ENCODE assay signal across 8 cellular contexts in the genomic region with DNA sequence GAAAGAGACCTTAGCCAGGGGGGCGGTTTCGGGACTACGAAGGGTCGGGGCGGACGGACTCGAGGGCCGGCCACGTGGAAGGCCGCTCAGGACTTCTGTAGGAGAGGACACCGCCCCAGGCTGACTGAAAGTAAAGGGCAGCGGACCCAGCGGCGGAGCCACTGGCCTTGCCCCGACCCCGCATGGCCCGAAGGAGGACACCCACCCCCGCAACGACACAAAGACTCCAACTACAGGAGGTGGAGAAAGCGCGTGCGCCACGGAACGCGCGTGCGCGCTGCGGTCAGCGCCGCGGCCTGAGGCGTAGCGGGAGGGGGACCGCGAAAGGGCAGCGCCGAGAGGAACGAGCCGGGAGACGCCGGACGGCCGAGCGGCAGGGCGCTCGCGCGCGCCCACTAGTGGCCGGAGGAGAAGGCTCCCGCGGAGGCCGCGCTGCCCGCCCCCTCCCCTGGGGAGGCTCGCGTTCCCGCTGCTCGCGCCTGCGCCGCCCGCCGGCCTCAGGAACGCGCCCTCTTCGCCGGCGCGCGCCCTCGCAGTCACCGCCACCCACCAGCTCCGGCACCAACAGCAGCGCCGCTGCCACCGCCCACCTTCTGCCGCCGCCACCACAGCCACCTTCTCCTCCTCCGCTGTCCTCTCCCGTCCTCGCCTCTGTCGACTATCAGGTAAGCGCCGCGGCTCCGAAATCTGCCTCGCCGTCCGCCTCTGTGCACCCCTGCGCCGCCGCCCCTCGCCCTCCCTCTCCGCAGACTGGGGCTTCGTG. TPM values are rescaled to one million over a fixed set of nuclear protein-coding genes. Genes with fewer than 3 reads are reported as not detected.
DNase-seq lines count a peak whose midpoint lies in the region; ATAC-seq and TF ChIP-seq lines count a peak whose summit lies in the region.

Gene MAPT (plus strand): TSS at position 533 of the 763 bp plus-strand sequence. CDS start 67,784 bp downstream, outside the sequence.

- H3K27me3 ChIP-seq in CD4-positive, CD25-positive, alpha-beta regulatory T cell (ENCODE audit: control insufficient read depth, insufficient read depth, low read length) = peaks cover 21% of the 10 kb centered on the region
- H3K27me3 ChIP-seq in MM.1S (replicated peaks; ENCODE audit: insufficient read depth, low read length) (peaks cover 31% of the 10 kb centered on the region), gastroesophageal sphincter (peaks cover 44% of the 10 kb centered on the region), neuron (ENCODE audit: insufficient read depth, low read length) (peaks cover 40% of the 10 kb centered on the region), stomach (peaks cover 10 to 57% (median 50%) of the 10 kb centered on the region in 3 donors)

- no peaks in the 10 kb centered on the region for H3K79me2 ChIP-seq in MM.1S (ENCODE audit: low read length)

- DNase-seq in CD4-positive, CD25-positive, alpha-beta regulatory T cell = peak; percentile 60 to 76 (median 75)
- DNase-seq in MM.1S = peak; percentile 92
- DNase-seq in SK-MEL-5 (ENCODE audit: low read depth, low spot score) = peak; percentile 89
- peak; percentile 79 for DNase-seq in activated naive CD4-positive, alpha-beta T cell treated with anti-CD3 and anti-CD28 coated beads, Interleukin-2, amount 10 ng/mL, durations not matched to agents 7 days and 5 days
- peak; percentile 90 for DNase-seq in stomach

- TF ChIP-seq EP300 in gastroesophageal sphincter (IDR thresholded peaks at IDR 0.05) = no peak
- no peak for TF ChIP-seq EP300 in stomach (IDR thresholded peaks at IDR 0.05)

- TF ChIP-seq CTCF in MM.1S (IDR thresholded peaks at IDR 0.05; ENCODE audit: low read length) = peak; percentile 76
- TF ChIP-seq CTCF in gastroesophageal sphincter (IDR thresholded peaks at IDR 0.05) = peak in 3 of 4 experiments; percentile 93 to 99 (median 96)
- TF ChIP-seq CTCF in stomach (IDR thresholded peaks at IDR 0.05) = peak in 4 of 7 experiments; percentile 19 to 97 (median 96)

- intact Hi-C loops in stomach (cut with DNase I; ENCODE audit: low total_unique reads) = no loop called here

- H2AFZ ChIP-seq in MM.1S (ENCODE audit: low read length) = peak within 1 kb of the TSS; percentile 88
- peak within 1 kb of the TSS; percentile 99 for H2AFZ ChIP-seq in neuron (ENCODE audit: low read depth, low read length)

- in situ Hi-C loops in SK-MEL-5 (cut with HindIII; ENCODE audit: low pct_unique_long_range_greater_than_20kb, low sequenced_read_pairs) = no loop called here

- peaks cover 0 to 31% (median 2%) of the 10 kb centered on the region in 4 donors for H3K4me1 Mint-ChIP-seq in CD4-positive, CD25-positive, alpha-beta regulatory T cell
- peaks cover 13% of the 10 kb centered on the region for H3K4me1 Mint-ChIP-seq in activated naive CD4-positive, alpha-beta T cell treated with anti-CD3 and anti-CD28 coated beads, Interleukin-2, amount 10 ng/mL, durations not matched to agents 7 days and 5 days

- TF ChIP-seq POLR2A in gastroesophageal sphincter (IDR thresholded peaks at IDR 0.05) (no peak), stomach (IDR thresholded peaks at IDR 0.05) (no peak)

- H3F3A ChIP-seq in MM.1S (ENCODE audit: insufficient read depth, low read length) = no peaks in the 10 kb centered on the region

- peak within 1 kb of the TSS in 2 of 3 donors; percentile 68 to 74 for H3K27ac Mint-ChIP-seq in CD4-positive, CD25-positive, alpha-beta regulatory T cell
- peak within 1 kb of the TSS; percentile 19 for H3K27ac Mint-ChIP-seq in activated naive CD4-positive, alpha-beta T cell treated with anti-CD3 and anti-CD28 coated beads, Interleukin-2, amount 10 ng/mL, durations not matched to agents 7 days and 5 days

- WGBS in gastroesophageal sphincter (ENCODE audit: low coverage in 1 of 2), 2 donors = 2 to 8% methylated on average over 11 to 12 of the region's 97 CpGs
- WGBS in stomach, 5 donors = 1 to 4% (median 2%) methylated on average over 39 to 97 of the region's 97 CpGs

- peak within 1 kb of the TSS; percentile 54 for H3K4me3 ChIP-seq in CD4-positive, CD25-positive, alpha-beta regulatory T cell (ENCODE audit: low read depth, low read length)
- H3K4me3 ChIP-seq in MM.1S (ENCODE audit: low read length) (peak within 1 kb of the TSS; percentile 75), gastroesophageal sphincter (peak within 1 kb of the TSS; percentile 66 to 85), neuron (ENCODE audit: low read length) (peak within 1 kb of the TSS; percentile 66), stomach (peak within 1 kb of the TSS; percentile 57 to 98 (median 80))

- CTCF ChIA-PET in activated naive CD4-positive, alpha-beta T cell treated with anti-CD3 and anti-CD28 coated beads, Interleukin-2, amount 10 ng/mL, durations not matched to agents 7 days and 5 days (lab: Charles Lee) = interaction anchor here (0.6 to 1.4 kb wide), 4 partner anchors 12 to 55 kb away, joined by 3 to 5 read pairs (median 4); no protein-coding TSS in a partner anchor

- ATAC-seq in CD4-positive, CD25-positive, alpha-beta regulatory T cell (ENCODE audit: low read depth in 2 of 2) = peak; percentile 86 to 87
- ATAC-seq in GM21576 (IDR thresholded peaks at IDR 0.05; ENCODE audit: unreplicated experiment) = peak; percentile 64
- peak; percentile 98 for ATAC-seq in gastroesophageal sphincter

- peak within 1 kb of the TSS; percentile 97 for H3K4me2 ChIP-seq in MM.1S (ENCODE audit: low read depth, low read length)

- peaks cover 34% of the 10 kb centered on the region for H3K4me1 ChIP-seq in CD4-positive, CD25-positive, alpha-beta regulatory T cell (ENCODE audit: control insufficient read depth, insufficient read depth, low read length, poor library complexity, severe bottlenecking)
- H3K4me1 ChIP-seq in MM.1S (ENCODE audit: low read length) (no peaks in the 10 kb centered on the region), gastroesophageal sphincter (peaks cover 0 to 39% (median 24%) of the 10 kb centered on the region in 3 donors), neuron (ENCODE audit: insufficient read depth, low read length) (peaks cover 16% of the 10 kb centered on the region), stomach (peaks cover 25 to 34% (median 32%) of the 10 kb centered on the region in 4 donors)

- H4K20me1 ChIP-seq in MM.1S (ENCODE audit: insufficient read depth, low read length) = no peaks in the 10 kb centered on the region

- no peaks in the 10 kb centered on the region for H3K36me3 ChIP-seq in CD4-positive, CD25-positive, alpha-beta regulatory T cell (ENCODE audit: control insufficient read depth, insufficient read depth, low read length)
- H3K36me3 ChIP-seq in MM.1S (replicated peaks; ENCODE audit: insufficient read depth, low read length) (no peaks in the 10 kb centered on the region), gastroesophageal sphincter (no peaks in the 10 kb centered on the region), neuron (ENCODE audit: insufficient read depth, low read length) (no peaks in the 10 kb centered on the region), stomach (no peaks in the 10 kb centered on the region)

- no peaks in the 10 kb centered on the region for H3K9me3 ChIP-seq in CD4-positive, CD25-positive, alpha-beta regulatory T cell (ENCODE audit: control insufficient read depth in 2 of 2, low read length in 2 of 2)
- H3K9me3 ChIP-seq in MM.1S (replicated peaks; ENCODE audit: insufficient read depth, low read length) (no peaks in the 10 kb centered on the region), gastroesophageal sphincter (no peaks in the 10 kb centered on the region), neuron (ENCODE audit: low read length) (no peaks in the 10 kb centered on the region), stomach (no peaks in the 10 kb centered on the region)

- no peaks in the 10 kb centered on the region for H3K36me3 Mint-ChIP-seq in CD4-positive, CD25-positive, alpha-beta regulatory T cell
- no peaks in the 10 kb centered on the region for H3K36me3 Mint-ChIP-seq in activated naive CD4-positive, alpha-beta T cell treated with anti-CD3 and anti-CD28 coated beads, Interleukin-2, amount 10 ng/mL, durations not matched to agents 7 days and 5 days

- no peak within 1 kb of the TSS for H3K27ac ChIP-seq in CD4-positive, CD25-positive, alpha-beta regulatory T cell (ENCODE audit: insufficient read depth, low read length, poor library complexity, severe bottlenecking)
- H3K27ac ChIP-seq in MM.1S (ENCODE audit: low read length) (no peak within 1 kb of the TSS), gastroesophageal sphincter (peak within 1 kb of the TSS in 3 of 4 donors; percentile 63 to 79 (median 78)), stomach (peak within 1 kb of the TSS in 4 of 5 donors; percentile 40 to 77 (median 52))

- H3K9me2 ChIP-seq in MM.1S (replicated peaks; ENCODE audit: insufficient read depth, low read length) = no peaks in the 10 kb centered on the region

- peak within 1 kb of the TSS; percentile 45 for H3K9ac ChIP-seq in MM.1S (ENCODE audit: low read length)

- H3K4me3 Mint-ChIP-seq in CD4-positive, CD25-positive, alpha-beta regulatory T cell = peak within 1 kb of the TSS; percentile 83 to 93 (median 90)
- peak within 1 kb of the TSS; percentile 72 for H3K4me3 Mint-ChIP-seq in activated naive CD4-positive, alpha-beta T cell treated with anti-CD3 and anti-CD28 coated beads, Interleukin-2, amount 10 ng/mL, durations not matched to agents 7 days and 5 days

- no peaks in the 10 kb centered on the region for H3K9me3 Mint-ChIP-seq in CD4-positive, CD25-positive, alpha-beta regulatory T cell
- H3K9me3 Mint-ChIP-seq in activated naive CD4-positive, alpha-beta T cell treated with anti-CD3 and anti-CD28 coated beads, Interleukin-2, amount 10 ng/mL, durations not matched to agents 7 days and 5 days = no peaks in the 10 kb centered on the region

- H3K27me3 Mint-ChIP-seq in CD4-positive, CD25-positive, alpha-beta regulatory T cell = peaks cover 41% of the 10 kb centered on the region
- H3K27me3 Mint-ChIP-seq in activated naive CD4-positive, alpha-beta T cell treated with anti-CD3 and anti-CD28 coated beads, Interleukin-2, amount 10 ng/mL, durations not matched to agents 7 days and 5 days = peaks cover 83% of the 10 kb centered on the region

RNA-seq across cellular contexts. Expression of gene MAPT, which starts in this region (rescaled TPM):
- 0.69 TPM for total RNA-seq in CD4-positive, CD25-positive, alpha-beta regulatory T cell
- under 1 TPM in 2 of 4 donors, not detected in 2; 0.05 to 0.16 TPM for polyA plus RNA-seq in CD4-positive, CD25-positive, alpha-beta regulatory T cell
- total RNA-seq in SK-MEL-5 (2014; rRNA removed; shearing (Covaris generic)) = 1.9 and 3.7 TPM in 2 replicates
- polyA plus RNA-seq in SK-MEL-5 (2015; cell fraction: cytosol; rRNA removed) = 5.7 and 7.6 TPM in 2 replicates
- polyA plus RNA-seq in SK-MEL-5 (2015; cell fraction: nucleus; rRNA removed) = 6.3 and 11.3 TPM in 2 replicates
- total RNA-seq in gastroesophageal sphincter (10 to 100 TPM in 1 of 4 donors, 1 to 10 TPM in 3; 3.4 to 12.2 (median 8.5) TPM), stomach (1 to 10 TPM in 3 of 5 donors, under 1 TPM in 1, not detected in 1; 0.72 to 3.5 (median 1.9) TPM)
- polyA plus RNA-seq in stomach = 1 to 10 TPM in 2 of 3 donors, under 1 TPM in 1; 0.44 to 4.1 (median 1.2) TPM

Comparison
In these comparisons a context has a peak if more than half of its experiments do, and no peak if none do; other contexts are left out.
1. Peak in DNase-seq, ATAC-seq and H3K4me3 ChIP-seq in CD4-positive, CD25-positive, alpha-beta regulatory T cell; RNA of the gene not detected or under 1 TPM.
2. H3K27ac ChIP-seq: peak in gastroesophageal sphincter (3 of 4) and stomach (4 of 5); none in CD4-positive, CD25-positive, alpha-beta regulatory T cell (single experiment) and MM.1S (single experiment).
3. Peak in every context shown above with its lines, with median percentiles within 50 percentile points of each other: ATAC-seq, DNase-seq, H3K4me3 ChIP-seq and CTCF ChIP-seq.